In genomic region chr3:48058089-48058488, GRCh38 we compare ENCODE assay signal across 2 cellular contexts.
TF ChIP-seq lines count a peak whose summit lies in the region.

No MANE protein-coding gene starts in this region.

TF ChIP-seq in A549, 52 proteins besides CTCF, POLR2A, EP300 and RAD21:
- TF ChIP-seq HEYL (CRISPR knock-in tag; IDR thresholded peaks at IDR 0.05), result no peak
- TF ChIP-seq CEBPB (IDR thresholded peaks at IDR 0.05), result no peak
- no peak for TF ChIP-seq CHD2 (IDR thresholded peaks at IDR 0.05; ENCODE audit: low read length, partially characterized antibody)
- no peak for TF ChIP-seq PHF8 (IDR thresholded peaks at IDR 0.05; ENCODE audit: borderline replicate concordance, low read depth)
- no peak for TF ChIP-seq TP53 (CRISPR knock-in tag; IDR thresholded peaks at IDR 0.05)
- no peak for TF ChIP-seq ZFP36 (IDR thresholded peaks at IDR 0.05; ENCODE audit: borderline replicate concordance, partially characterized antibody)
- TF ChIP-seq CHD4 (IDR thresholded peaks at IDR 0.05; ENCODE audit: borderline replicate concordance), result no peak
- no peak for TF ChIP-seq SREBF2 (IDR thresholded peaks at IDR 0.05)
- no peak for TF ChIP-seq RNF2 (IDR thresholded peaks at IDR 0.05; ENCODE audit: borderline replicate concordance, low read depth)
- no peak for TF ChIP-seq KDM5A (IDR thresholded peaks at IDR 0.05)
- TF ChIP-seq, protein P1, sequence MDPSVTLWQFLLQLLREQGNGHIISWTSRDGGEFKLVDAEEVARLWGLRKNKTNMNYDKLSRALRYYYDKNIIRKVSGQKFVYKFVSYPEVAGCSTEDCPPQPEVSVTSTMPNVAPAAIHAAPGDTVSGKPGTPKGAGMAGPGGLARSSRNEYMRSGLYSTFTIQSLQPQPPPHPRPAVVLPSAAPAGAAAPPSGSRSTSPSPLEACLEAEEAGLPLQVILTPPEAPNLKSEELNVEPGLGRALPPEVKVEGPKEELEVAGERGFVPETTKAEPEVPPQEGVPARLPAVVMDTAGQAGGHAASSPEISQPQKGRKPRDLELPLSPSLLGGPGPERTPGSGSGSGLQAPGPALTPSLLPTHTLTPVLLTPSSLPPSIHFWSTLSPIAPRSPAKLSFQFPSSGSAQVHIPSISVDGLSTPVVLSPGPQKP (IDR thresholded peaks at IDR 0.05; ENCODE audit: low read depth, low read length), result no peak
- no peak for TF ChIP-seq ZNF302 (CRISPR knock-in tag; IDR thresholded peaks at IDR 0.05)
- no peak for TF ChIP-seq CBX8 (IDR thresholded peaks at IDR 0.05)
- TF ChIP-seq JUNB (IDR thresholded peaks at IDR 0.05), result no peak

TF ChIP-seq in GM12878, 131 proteins besides CTCF, POLR2A, EP300 and RAD21:
- TF ChIP-seq CHD4 (IDR thresholded peaks at IDR 0.05), result no peak
- TF ChIP-seq IRF4 (IDR thresholded peaks at IDR 0.05; ENCODE audit: low read depth, low read length), result no peak
TF ChIP-seq in GM12878: peak in this region for 0.
